7 cellular contexts compared by ENCODE assay signal in genomic region chr6:138161118-138161433, GRCh38. TPM values are rescaled to one million over a fixed set of nuclear protein-coding genes. Genes with fewer than 3 reads are reported as not detected.
DNase-seq lines count a peak whose midpoint lies in the region; ATAC-seq and TF ChIP-seq lines count a peak whose summit lies in the region.

No MANE protein-coding gene starts in this region.

- H3K27ac Mint-ChIP-seq in activated T-helper 17 cell treated with anti-CD3 and anti-CD28 coated beads, Interleukin-2, amount 50 U/mL, for 72 hours: no peak overlapping the region
- peak overlapping the region in 2 of 6 donors; percentile 58 to 63 for H3K27ac Mint-ChIP-seq in immature natural killer cell

- H3K27ac ChIP-seq in HCT116 (ENCODE audit: low read depth, low read length): no peak overlapping the region; the same call in 1 of the 2 replicates

- peak overlapping the region; percentile 95 for H3K4me2 ChIP-seq in HCT116 (ENCODE audit: low read length)

- H3K36me3 Mint-ChIP-seq in activated T-helper 17 cell treated with anti-CD3 and anti-CD28 coated beads, Interleukin-2, amount 50 U/mL, for 72 hours (ENCODE audit: low read depth): peaks cover 6% of the 10 kb centered on the region
- no peaks in the 10 kb centered on the region for H3K36me3 Mint-ChIP-seq in immature natural killer cell

- peak overlapping the region; percentile 81 for H3K4me3 Mint-ChIP-seq in activated T-helper 17 cell treated with anti-CD3 and anti-CD28 coated beads, Interleukin-2, amount 50 U/mL, for 72 hours
- peak overlapping the region; percentile 47 to 79 (median 67) for H3K4me3 Mint-ChIP-seq in immature natural killer cell

- H3K9ac ChIP-seq in HCT116 (ENCODE audit: low read length): peak overlapping the region; percentile 9; the same call in 1 of the 2 replicates

- no TSS peak for BruUV-seq in HCT116 (replicated peaks; lab: Mats Ljungman, UMichigan)

- H4K20me1 ChIP-seq in HCT116 (ENCODE audit: insufficient read depth): no peaks in the 10 kb centered on the region

- H3K27me3 Mint-ChIP-seq in activated T-helper 17 cell treated with anti-CD3 and anti-CD28 coated beads, Interleukin-2, amount 50 U/mL, for 72 hours: peaks cover 46% of the 10 kb centered on the region
- H3K27me3 Mint-ChIP-seq in immature natural killer cell (ENCODE audit: low read depth in 3 of 3): peaks cover 21 to 25% (median 25%) of the 10 kb centered on the region in 3 donors

- H3K79me2 ChIP-seq in HCT116 (ENCODE audit: insufficient read depth, low read length): no peaks in the 10 kb centered on the region

- TF ChIP-seq POLR2A in HCT116 (IDR thresholded peaks at IDR 0.05; ENCODE audit: borderline replicate concordance, extremely low read depth, insufficient read depth, insufficient read length): no peak

- RAD21 ChIA-PET in HCT116 (lab: Charles Lee; ENCODE audit: low non-redundant PET in 1 of 2, low total read pairs in 2 of 2, uncharacterized antibody in 2 of 2, unreplicated experiment in 2 of 2): no interaction called here

- peak overlapping the region; percentile 70 for H2AFZ ChIP-seq in HCT116 (ENCODE audit: low read depth, low read length, poor library complexity, severe bottlenecking)

- peaks cover 15% of the 10 kb centered on the region for H3K4me1 Mint-ChIP-seq in activated T-helper 17 cell treated with anti-CD3 and anti-CD28 coated beads, Interleukin-2, amount 50 U/mL, for 72 hours
- peaks cover 10 to 16% of the 10 kb centered on the region in 2 donors for H3K4me1 Mint-ChIP-seq in immature natural killer cell

- H3K9me3 ChIP-seq in HCT116 (ENCODE audit: control insufficient read depth in 1 of 2, insufficient read depth in 1 of 2, low read depth in 1 of 2, low read length in 2 of 2): no peaks in the 10 kb centered on the region

- H3K9me2 ChIP-seq in HCT116 (ENCODE audit: insufficient read depth): no peaks in the 10 kb centered on the region

- H3K27me3 ChIP-seq in HCT116 (ENCODE audit: insufficient read depth, low read length): peaks cover 9% of the 10 kb centered on the region; the same call in 1 of the 2 replicates

- intact Hi-C loops in HCT116 (cut with micrococcal nuclease): no loop called here

- peak overlapping the region; percentile 37 to 73 for H3K4me3 ChIP-seq in HCT116 (replicated peaks in 1 of 2; ENCODE audit: low read depth in 1 of 2, low read length in 2 of 2)

- CTCF ChIA-PET in HCT116 (lab: Charles Lee): no interaction called here

- DNase-seq in HCT116 (ENCODE audit: low read depth, low spot score): no peak
- peak in 1 of 3 donors; percentile 3 for DNase-seq in immature natural killer cell
- peak; percentile 25 for DNase-seq in stimulated activated naive CD8-positive, alpha-beta T cell treated with anti-CD3 and anti-CD28 coated beads, Interleukin-15, Interleukin-2, amounts not matched to agents 100 U/mL and 50 U/mL, for 24 hours
- no peak for DNase-seq in NCI-H2196 (lab: John Stamatoyannopoulos, UW; ENCODE audit: unreplicated experiment)
- no peak for DNase-seq in DMS114 treated with DMSO at 0.1 percent for 48 hours (lab: John Stamatoyannopoulos, UW; ENCODE audit: unreplicated experiment)
- DNase-seq in HPDE6-E6E7 (ENCODE audit: extremely low spot score): no peak

- H3K9me3 Mint-ChIP-seq in activated T-helper 17 cell treated with anti-CD3 and anti-CD28 coated beads, Interleukin-2, amount 50 U/mL, for 72 hours: no peaks in the 10 kb centered on the region
- no peaks in the 10 kb centered on the region for H3K9me3 Mint-ChIP-seq in immature natural killer cell

- POLR2A ChIA-PET in HCT116 (lab: Charles Lee): no interaction called here

- H3K36me3 ChIP-seq in HCT116 (ENCODE audit: control insufficient read depth in 1 of 2, insufficient read depth in 2 of 2, low read length in 2 of 2): no peaks in the 10 kb centered on the region

- TF ChIP-seq RAD21 in HCT116 (IDR thresholded peaks at IDR 0.05; ENCODE audit: low read depth): no peak

- TF ChIP-seq CTCF in HCT116 (IDR thresholded peaks at IDR 0.05 in 2 of 3, conservative IDR thresholded peaks at IDR 0.05 in 1 of 3; ENCODE audit: borderline replicate concordance in 1 of 3, insufficient read depth in 1 of 3, low read depth in 2 of 3, low read length in 2 of 3): no peak

- no peak for ATAC-seq in HCT116
- peak; percentile 20 for ATAC-seq in activated T-helper 17 cell treated with anti-CD3 and anti-CD28 coated beads, Interleukin-2, amount 50 U/mL, for 72 hours (replicated peaks)
- ATAC-seq in stimulated activated naive CD8-positive, alpha-beta T cell treated with anti-CD3 and anti-CD28 coated beads, Interleukin-15, Interleukin-2, amounts not matched to agents 100 U/mL and 50 U/mL, for 24 hours: no peak

- peaks cover 10 to 19% of the 10 kb centered on the region in 2 experiments; a peak in 3 of 4 replicates for H3K4me1 ChIP-seq in HCT116 (ENCODE audit: control insufficient read depth in 1 of 2, insufficient read depth in 2 of 2, low read length in 2 of 2)

TF ChIP-seq in HCT116, 20 proteins besides CTCF, POLR2A, EP300 and RAD21:
- no peak for TF ChIP-seq SP1 (IDR thresholded peaks at IDR 0.05; ENCODE audit: low read depth)
- TF ChIP-seq FOSL1 (IDR thresholded peaks at IDR 0.05; ENCODE audit: low read depth): no peak
- TF ChIP-seq, protein P1, sequence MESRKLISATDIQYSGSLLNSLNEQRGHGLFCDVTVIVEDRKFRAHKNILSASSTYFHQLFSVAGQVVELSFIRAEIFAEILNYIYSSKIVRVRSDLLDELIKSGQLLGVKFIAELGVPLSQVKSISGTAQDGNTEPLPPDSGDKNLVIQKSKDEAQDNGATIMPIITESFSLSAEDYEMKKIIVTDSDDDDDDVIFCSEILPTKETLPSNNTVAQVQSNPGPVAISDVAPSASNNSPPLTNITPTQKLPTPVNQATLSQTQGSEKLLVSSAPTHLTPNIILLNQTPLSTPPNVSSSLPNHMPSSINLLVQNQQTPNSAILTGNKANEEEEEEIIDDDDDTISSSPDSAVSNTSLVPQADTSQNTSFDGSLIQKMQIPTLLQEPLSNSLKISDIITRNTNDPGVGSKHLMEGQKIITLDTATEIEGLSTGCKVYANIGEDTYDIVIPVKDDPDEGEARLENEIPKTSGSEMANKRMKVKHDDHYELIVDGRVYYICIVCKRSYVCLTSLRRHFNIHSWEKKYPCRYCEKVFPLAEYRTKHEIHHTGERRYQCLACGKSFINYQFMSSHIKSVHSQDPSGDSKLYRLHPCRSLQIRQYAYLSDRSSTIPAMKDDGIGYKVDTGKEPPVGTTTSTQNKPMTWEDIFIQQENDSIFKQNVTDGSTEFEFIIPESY (IDR thresholded peaks at IDR 0.05; ENCODE audit: extremely low read depth, insufficient replicate concordance, low read length): no peak
- TF ChIP-seq SIN3A (IDR thresholded peaks at IDR 0.05; ENCODE audit: low read depth): no peak

RNA-seq across cellular contexts. Expression of gene ARFGEF3, which starts 0.7 kb away (rescaled TPM):
- total RNA-seq in HCT116 (2021; ENCODE audit: unreplicated experiment): 3.8 TPM
- 4.0 and 4.4 TPM in 2 replicates for polyA plus RNA-seq in HCT116 (2012)
- total RNA-seq in activated T-helper 17 cell treated with anti-CD3 and anti-CD28 coated beads, Interleukin-2, amount 50 U/mL, for 72 hours: 1 to 10 TPM; 3.6 to 8.0 TPM
- polyA plus RNA-seq in immature natural killer cell: under 1 TPM in 1 of 3 donors, not detected in 2; 0.03 TPM

RNA-seq across cellular contexts. Expression of gene PERP, which starts 53.9 kb away (rescaled TPM):
- 85.9 TPM for total RNA-seq in HCT116 (2021; ENCODE audit: unreplicated experiment)
- polyA plus RNA-seq in HCT116 (2012): 41.4 and 43.8 TPM in 2 replicates
- total RNA-seq in activated T-helper 17 cell treated with anti-CD3 and anti-CD28 coated beads, Interleukin-2, amount 50 U/mL, for 72 hours: 10 to 100 TPM; 14.1 to 22.5 TPM
- under 1 TPM in 2 of 3 donors, not detected in 1; 0.46 to 0.92 TPM for polyA plus RNA-seq in immature natural killer cell

RNA-seq across cellular contexts. Expression of gene PBOV1, which starts 57.2 kb away (rescaled TPM):
- total RNA-seq in HCT116 (2021; ENCODE audit: unreplicated experiment): not detected
- polyA plus RNA-seq in HCT116 (2012): not detected in 2 replicates
- not detected for total RNA-seq in activated T-helper 17 cell treated with anti-CD3 and anti-CD28 coated beads, Interleukin-2, amount 50 U/mL, for 72 hours
- polyA plus RNA-seq in immature natural killer cell: not detected
